ENCODE assay signal across 23 cellular contexts in the genomic region with DNA sequence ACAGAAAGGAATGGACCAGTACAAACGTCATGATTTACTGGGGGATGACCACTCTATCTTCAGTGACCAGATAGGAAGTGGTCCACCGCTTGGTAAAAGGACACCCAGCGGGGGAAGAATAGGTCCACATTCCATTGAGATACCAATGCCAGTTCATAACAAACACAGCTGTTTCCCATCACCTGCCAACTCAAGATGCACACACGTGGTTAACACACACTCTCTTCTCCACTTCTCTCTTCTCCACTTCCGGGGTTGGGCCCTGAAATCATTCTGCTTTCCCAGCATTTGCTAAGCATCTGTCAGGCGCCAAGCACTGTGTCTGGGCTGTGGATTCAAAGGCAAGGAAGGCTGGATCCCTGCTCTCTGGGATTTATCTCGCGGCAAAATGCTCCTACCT.
A peak's percentile ranks its signal among the peaks of the same experiment; 100 is the strongest.
DNase-seq lines count a peak whose midpoint lies in the region; ATAC-seq and TF ChIP-seq lines count a peak whose summit lies in the region.
"Had no signal": no experiment of that assay in that cellular context is flagged by ENCODE, and none has a peak within 500 bp of the region (broad histone marks: within the 10 kb centered on the region; RNA-seq: fewer than 3 reads in every experiment).

No MANE protein-coding gene starts in this region.

- in situ Hi-C loops in IMR-90 (cut with MboI; ENCODE audit: low sequenced_read_pairs): no loop called here

- POLR2A ChIA-PET in IMR-90 (lab: Charles Lee; ENCODE audit: unreplicated experiment): no interaction called here

- H3K79me1 ChIP-seq in IMR-90 (ENCODE audit: low read depth in 1 of 2, low read length in 2 of 2): no peaks in the 10 kb centered on the region

- H2BK5ac ChIP-seq in IMR-90 (ENCODE audit: low read depth, low read length, poor library complexity, severe bottlenecking): no peak overlapping the region

- no peak overlapping the region for H2AK5ac ChIP-seq in IMR-90 (ENCODE audit: low read depth, low read length)

- WGBS in IMR-90 (ENCODE audit: extremely low coverage in 2 of 2, insufficient read length in 1 of 2), 2 experiments: no CpG with 5 or more reads among the region's 8 CpGs

- no peak overlapping the region for H3K4me3 Mint-ChIP-seq in stimulated activated effector memory CD8-positive, alpha-beta T cell treated with anti-CD3 and anti-CD28 coated beads, Interleukin-12 subunit alpha, Interleukin-12 subunit beta, amount 100 ng/mL, for 72 hours
- H3K4me3 Mint-ChIP-seq: B cell; CD4-positive, CD25-positive, alpha-beta regulatory T cell; IgD-negative memory B cell had no signal

- BruUV-seq in IMR-90 (replicated peaks; lab: Mats Ljungman, UMichigan): no TSS peak

- H3K36me3 Mint-ChIP-seq in stimulated activated effector memory CD8-positive, alpha-beta T cell treated with anti-CD3 and anti-CD28 coated beads, Interleukin-12 subunit alpha, Interleukin-12 subunit beta, amount 100 ng/mL, for 72 hours: peaks cover 5% of the 10 kb centered on the region

- no peak for TF ChIP-seq POLR2A in IMR-90 (IDR thresholded peaks at IDR 0.05; ENCODE audit: low read depth, low read length)

- peak overlapping the region; percentile 18 for H2AFZ ChIP-seq in IMR-90 (replicated peaks; ENCODE audit: low read length, poor library complexity)
- H2AFZ ChIP-seq in osteoblast (ENCODE audit: low read length): no peak overlapping the region

- H4K20me1 ChIP-seq in IMR-90 (ENCODE audit: insufficient read depth, low read length) (no peaks in the 10 kb centered on the region), osteoblast (ENCODE audit: insufficient read depth, low read length) (no peaks in the 10 kb centered on the region)

- H3K9ac ChIP-seq in IMR-90 (ENCODE audit: low read depth, low read length): no peak overlapping the region

- CTCF ChIA-PET in IMR-90 (lab: Yijun Ruan, JAX): no interaction called here

- no peak overlapping the region for H4K8ac ChIP-seq in IMR-90 (ENCODE audit: low read depth in 2 of 2, low read length in 2 of 2)

- no peak overlapping the region for H3K14ac ChIP-seq in IMR-90 (replicated peaks; ENCODE audit: low read depth, low read length)

- H3K4me3 ChIP-seq in IMR-90 (ENCODE audit: insufficient read depth, low read depth, low read length): no peak overlapping the region
- no peak overlapping the region for H3K4me3 ChIP-seq in choroid plexus epithelial cell (ENCODE audit: low read depth, low read length)
- H3K4me3 ChIP-seq in osteoblast (ENCODE audit: insufficient read depth, low read length): no peak overlapping the region
- H3K4me3 ChIP-seq: SJSA1 had no signal

- H3K4ac ChIP-seq in IMR-90 (ENCODE audit: low read depth, low read length): no peak overlapping the region

- H3K9me1 ChIP-seq in IMR-90 (ENCODE audit: insufficient read depth, low read length): no peaks in the 10 kb centered on the region; the same call in 1 of the 2 replicates

- H3K4me1 ChIP-seq in IMR-90 (ENCODE audit: control insufficient read depth, insufficient read depth, low read length) (no peaks in the 10 kb centered on the region), osteoblast (ENCODE audit: insufficient read depth, low read length) (no peaks in the 10 kb centered on the region)
- H3K4me1 ChIP-seq: SJSA1 had no signal

- H3K79me2 ChIP-seq in osteoblast (ENCODE audit: insufficient read depth, low read length): no peaks in the 10 kb centered on the region

- H4K5ac ChIP-seq in IMR-90 (ENCODE audit: low read depth, low read length): no peak overlapping the region

- H4K91ac ChIP-seq in IMR-90 (ENCODE audit: insufficient read depth, low read depth, low read length): no peak overlapping the region

- H3K27ac ChIP-seq in IMR-90 (ENCODE audit: insufficient read depth, low read length) (no peak overlapping the region), osteoblast (ENCODE audit: low read depth, low read length) (no peak overlapping the region)
- H3K27ac ChIP-seq: 22Rv1, HL-60, SJSA1 had no signal

- no peak overlapping the region for H2AK9ac ChIP-seq in IMR-90 (replicated peaks; ENCODE audit: low read depth, low read length, poor library complexity)

- TF ChIP-seq CTCF in IMR-90 (conservative IDR thresholded peaks at IDR 0.05; ENCODE audit: low read depth, low read length) (no peak), choroid plexus epithelial cell (conservative IDR thresholded peaks at IDR 0.05; ENCODE audit: low read depth, low read length) (no peak), osteoblast (IDR thresholded peaks at IDR 0.05; ENCODE audit: extremely low read depth, low read depth, low read length) (no peak)

- H2BK120ac ChIP-seq in IMR-90 (ENCODE audit: low read depth, low read length): no peak overlapping the region

- H3K4me1 Mint-ChIP-seq in stimulated activated effector memory CD8-positive, alpha-beta T cell treated with anti-CD3 and anti-CD28 coated beads, Interleukin-12 subunit alpha, Interleukin-12 subunit beta, amount 100 ng/mL, for 72 hours: peaks cover 10% of the 10 kb centered on the region
- H3K4me1 Mint-ChIP-seq: B cell, IgD-negative memory B cell had no signal

- H3K27ac Mint-ChIP-seq in stimulated activated effector memory CD8-positive, alpha-beta T cell treated with anti-CD3 and anti-CD28 coated beads, Interleukin-12 subunit alpha, Interleukin-12 subunit beta, amount 100 ng/mL, for 72 hours: peak overlapping the region; percentile 5
- H3K27ac Mint-ChIP-seq: B cell had no signal

- no peak overlapping the region for H3K56ac ChIP-seq in IMR-90 (ENCODE audit: extremely low read depth, insufficient read depth, low read length)

- H2BK20ac ChIP-seq in IMR-90 (ENCODE audit: low read depth, low read length): no peak overlapping the region

- H3K27me3 ChIP-seq in IMR-90 (ENCODE audit: control insufficient read depth, insufficient read depth, low read length) (no peaks in the 10 kb centered on the region), osteoblast (ENCODE audit: insufficient read depth, low read length) (no peaks in the 10 kb centered on the region)
- H3K27me3 ChIP-seq: SJSA1 had no signal

- no peak overlapping the region for H2BK15ac ChIP-seq in IMR-90 (ENCODE audit: low read depth, low read length)

- H3K9me3 ChIP-seq in IMR-90 (ENCODE audit: control insufficient read depth, insufficient read depth, low read length) (peaks cover 5% of the 10 kb centered on the region; the same call in 1 of the 2 replicates), osteoblast (ENCODE audit: low read depth, low read length) (no peaks in the 10 kb centered on the region)

- no peak for ATAC-seq in IMR-90 (ENCODE audit: low read depth)
- no peak for ATAC-seq in stimulated activated effector memory CD8-positive, alpha-beta T cell treated with anti-CD3 and anti-CD28 coated beads, Interleukin-12 subunit alpha, Interleukin-12 subunit beta, amount 100 ng/mL, for 72 hours
- no peak for ATAC-seq in HG03135 (IDR thresholded peaks at IDR 0.05; ENCODE audit: unreplicated experiment)
- ATAC-seq: PC-3 had no signal

- no peak overlapping the region for H3K4me2 ChIP-seq in IMR-90 (ENCODE audit: low read depth, low read length)
- H3K4me2 ChIP-seq in osteoblast (ENCODE audit: insufficient read depth, low read length): no peak overlapping the region

- H3K9me3 Mint-ChIP-seq in stimulated activated effector memory CD8-positive, alpha-beta T cell treated with anti-CD3 and anti-CD28 coated beads, Interleukin-12 subunit alpha, Interleukin-12 subunit beta, amount 100 ng/mL, for 72 hours: no peaks in the 10 kb centered on the region
- H3K9me3 Mint-ChIP-seq: IgD-negative memory B cell had no signal

- H3K36me3 ChIP-seq in IMR-90 (ENCODE audit: control insufficient read depth, insufficient read depth, low read length) (no peaks in the 10 kb centered on the region; the same call in 1 of the 2 replicates), osteoblast (ENCODE audit: insufficient read depth, low read length) (no peaks in the 10 kb centered on the region)
- H3K36me3 ChIP-seq: SJSA1 had no signal

- no peak overlapping the region for H3K23ac ChIP-seq in IMR-90 (ENCODE audit: low read depth, low read length)

- H3K18ac ChIP-seq in IMR-90 (ENCODE audit: low read depth, low read length): no peak overlapping the region

- TF ChIP-seq RAD21 in IMR-90 (IDR thresholded peaks at IDR 0.05; ENCODE audit: low read length): no peak

- intact Hi-C loops in IMR-90 (cut with micrococcal nuclease): no loop called here

- peak; percentile 53 for DNase-seq in DMS53 (lab: John Stamatoyannopoulos, UW)
- no peak for DNase-seq in DMS53 treated with DMSO at 0.1 percent for 48 hours (lab: John Stamatoyannopoulos, UW; ENCODE audit: unreplicated experiment)
- DNase-seq in IMR-90: peak; percentile 42
- peak; percentile 36 for DNase-seq in choroid plexus epithelial cell (ENCODE audit: low read depth)
- DNase-seq in stimulated activated effector memory CD8-positive, alpha-beta T cell treated with anti-CD3 and anti-CD28 coated beads, Interleukin-12 subunit alpha, Interleukin-12 subunit beta, amount 100 ng/mL, for 72 hours (ENCODE audit: low spot score in 2 of 2): no peak
- no peak for DNase-seq in activated T-cell treated with anti-CD3 and anti-CD28 coated beads, Interleukin-2, amount 50 U/mL, for 1 hour
- DNase-seq in osteoblast (ENCODE audit: insufficient read length, low spot score, missing footprints): no peak
- DNase-seq: CD4-positive, CD25-positive, alpha-beta regulatory T cell; H7; Kasumi-1; MM.1S; NCI-H1092 treated with DMSO at 0.1 percent for 48 hours; NCI-H146; NCI-H2029 treated with DMSO at 0.1 percent for 48 hours; NCI-H2171; NCI-H82; PC-3 had no signal

- dilution Hi-C loops in IMR-90 (cut with HindIII; ENCODE audit: low sequenced_read_pairs, unreplicated experiment): no loop called here

TF ChIP-seq in IMR-90, 13 proteins besides CTCF, POLR2A, EP300 and RAD21:
- no peak for TF ChIP-seq NFE2L2 (IDR thresholded peaks at IDR 0.05; ENCODE audit: low read depth, low read length)
- TF ChIP-seq FOS (IDR thresholded peaks at IDR 0.05; ENCODE audit: low read depth, low read length): no peak
- TF ChIP-seq, protein P1, sequence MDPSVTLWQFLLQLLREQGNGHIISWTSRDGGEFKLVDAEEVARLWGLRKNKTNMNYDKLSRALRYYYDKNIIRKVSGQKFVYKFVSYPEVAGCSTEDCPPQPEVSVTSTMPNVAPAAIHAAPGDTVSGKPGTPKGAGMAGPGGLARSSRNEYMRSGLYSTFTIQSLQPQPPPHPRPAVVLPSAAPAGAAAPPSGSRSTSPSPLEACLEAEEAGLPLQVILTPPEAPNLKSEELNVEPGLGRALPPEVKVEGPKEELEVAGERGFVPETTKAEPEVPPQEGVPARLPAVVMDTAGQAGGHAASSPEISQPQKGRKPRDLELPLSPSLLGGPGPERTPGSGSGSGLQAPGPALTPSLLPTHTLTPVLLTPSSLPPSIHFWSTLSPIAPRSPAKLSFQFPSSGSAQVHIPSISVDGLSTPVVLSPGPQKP (IDR thresholded peaks at IDR 0.05; ENCODE audit: borderline replicate concordance, low read depth, low read length): no peak
- TF ChIP-seq MAZ (IDR thresholded peaks at IDR 0.05; ENCODE audit: borderline replicate concordance, low read depth, low read length): no peak
- TF ChIP-seq SMC3 (IDR thresholded peaks at IDR 0.05; ENCODE audit: low read depth, low read length): no peak
- no peak for TF ChIP-seq RCOR1 (IDR thresholded peaks at IDR 0.05; ENCODE audit: insufficient replicate concordance, low read length)
- TF ChIP-seq CEBPB (IDR thresholded peaks at IDR 0.05; ENCODE audit: low read depth, low read length): no peak
TF ChIP-seq in IMR-90: peak in this region for 0.

Comparison
In these comparisons a context has a peak if more than half of its experiments do, and no peak if none do; other contexts are left out.
1. DNase-seq: peak in DMS53 (single experiment), IMR-90 (single experiment) and choroid plexus epithelial cell (single experiment); none in DMS53 treated with DMSO at 0.1 percent for 48 hours (single experiment), stimulated activated effector memory CD8-positive, alpha-beta T cell treated with anti-CD3 and anti-CD28 coated beads, Interleukin-12 subunit alpha, Interleukin-12 subunit beta, amount 100 ng/mL, for 72 hours (0 of 2), activated T-cell treated with anti-CD3 and anti-CD28 coated beads, Interleukin-2, amount 50 U/mL, for 1 hour (single experiment) and osteoblast (single experiment).